In the genomic region with DNA sequence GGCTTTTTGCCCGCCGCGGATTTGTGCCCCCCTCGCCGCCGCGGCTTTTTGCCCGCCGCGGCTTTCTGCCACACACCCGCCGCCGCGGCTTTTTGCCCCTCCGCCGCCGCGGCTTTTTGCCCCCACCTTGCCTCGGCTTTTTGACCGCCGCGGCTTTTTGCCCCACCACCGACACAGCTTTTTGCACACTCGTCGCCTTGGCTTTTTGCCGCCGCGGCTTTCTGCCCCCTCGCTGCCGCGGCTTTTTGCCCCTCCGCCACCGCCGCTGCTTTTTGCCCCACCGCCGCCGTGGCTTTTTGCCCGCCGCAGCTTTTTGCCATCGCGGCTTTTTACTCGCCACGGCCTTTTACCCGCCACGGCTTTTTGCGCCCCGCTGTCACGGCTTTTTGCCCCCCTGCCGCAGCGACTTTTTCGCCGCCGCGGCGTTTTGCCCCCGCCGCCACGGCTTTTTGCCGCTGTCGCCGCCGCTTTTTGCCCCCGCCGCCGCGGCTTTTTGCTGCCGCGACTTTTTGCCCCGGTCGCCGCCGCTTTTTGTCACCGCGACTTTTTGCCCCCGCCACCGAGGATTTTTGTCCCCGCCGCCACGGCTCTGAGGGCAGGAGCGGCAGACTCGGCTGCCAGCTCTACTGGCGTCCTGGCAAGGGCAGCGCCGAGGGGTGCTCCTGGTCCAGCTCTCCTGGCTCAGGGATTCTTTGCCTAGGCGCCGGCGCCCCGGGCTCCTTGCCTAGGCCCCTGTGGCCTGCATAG, we compare ENCODE assay signal across 8 cellular contexts.
DNase-seq lines count a peak whose midpoint lies in the region; TF ChIP-seq lines count a peak whose summit lies in the region.
"Not testable (repeated sequence)": the region's sequence is repeated elsewhere in the genome, so short reads cannot be mapped to it uniquely, and the experiment has no call there.

No MANE protein-coding gene starts in this region.

- H3K4me3 ChIP-seq in CD8-positive, alpha-beta memory T cell (ENCODE audit: low read length), result not testable (repeated sequence)
- peak overlapping the region; percentile 47 for H3K4me3 ChIP-seq in epithelial cell of esophagus (ENCODE audit: low read length)
- H3K4me3 ChIP-seq in neuronal stem cell (ENCODE audit: low read length in 2 of 2), result peak overlapping the region in 1 of 2 donors; percentile 80

- H3K27me3 Mint-ChIP-seq in CD8-positive, alpha-beta memory T cell; activated naive CD4-positive, alpha-beta T cell treated with anti-CD3 and anti-CD28 coated beads, Interleukin-2, amount 50 U/mL, for 24 hours: not testable (repeated sequence)
- peaks cover 16% of the 10 kb centered on the region for H3K27me3 Mint-ChIP-seq in stimulated activated naive CD8-positive, alpha-beta T cell treated with anti-CD3 and anti-CD28 coated beads, Interleukin-15, Interleukin-2, amounts not matched to agents 100 ng/mL and 50 ng/mL, for 24 hours

- H3K14ac ChIP-seq in neuronal stem cell (ENCODE audit: low read length), result not testable (repeated sequence)

- not testable (repeated sequence) for H3K23ac ChIP-seq in neuronal stem cell (ENCODE audit: low read depth, low read length, poor library complexity)

- not testable (repeated sequence) for H2BK15ac ChIP-seq in neuronal stem cell (ENCODE audit: low read length)

- not testable (repeated sequence) for TF ChIP-seq CTCF in epithelial cell of esophagus (IDR thresholded peaks at IDR 0.05; ENCODE audit: insufficient read depth, low read depth, low read length, missing control alignments)

- H3K27me3 ChIP-seq in CD8-positive, alpha-beta memory T cell (ENCODE audit: insufficient read depth, low read length, poor library complexity, severe bottlenecking); neuronal stem cell (ENCODE audit: control insufficient read depth in 3 of 3, insufficient read depth in 3 of 3, low read depth in 1 of 3, low read length in 3 of 3): not testable (repeated sequence)

- WGBS in neuronal stem cell (ENCODE audit: extremely low coverage in 2 of 2, insufficient read length in 2 of 2, insufficient replicate concordance in 1 of 2), 2 donors, result no CpG with 5 or more reads among the region's 88 CpGs

- H3K36me3 ChIP-seq in CD8-positive, alpha-beta memory T cell (ENCODE audit: insufficient read depth, low read length); neuronal stem cell (replicated peaks in 1 of 2; ENCODE audit: control insufficient read depth in 2 of 2, insufficient read depth in 2 of 2, low read length in 2 of 2): not testable (repeated sequence)

- H3K4me1 Mint-ChIP-seq in CD8-positive, alpha-beta memory T cell, result peaks cover 16 to 21% (median 18%) of the 10 kb centered on the region in 3 donors
- peaks cover 19% of the 10 kb centered on the region for H3K4me1 Mint-ChIP-seq in activated naive CD4-positive, alpha-beta T cell treated with anti-CD3 and anti-CD28 coated beads, Interleukin-2, amount 50 U/mL, for 24 hours
- H3K4me1 Mint-ChIP-seq in stimulated activated naive CD8-positive, alpha-beta T cell treated with anti-CD3 and anti-CD28 coated beads, Interleukin-15, Interleukin-2, amounts not matched to agents 100 ng/mL and 50 ng/mL, for 24 hours (ENCODE audit: low read depth), result peaks cover 17% of the 10 kb centered on the region

- H2AK5ac ChIP-seq in neuronal stem cell (ENCODE audit: low read depth, low read length), result not testable (repeated sequence)

- H3K4me3 Mint-ChIP-seq in CD8-positive, alpha-beta memory T cell, result peak overlapping the region; percentile 80 to 96 (median 85)
- H3K4me3 Mint-ChIP-seq in activated naive CD4-positive, alpha-beta T cell treated with anti-CD3 and anti-CD28 coated beads, Interleukin-2, amount 50 U/mL, for 24 hours, result peak overlapping the region; percentile 84
- peak overlapping the region; percentile 78 for H3K4me3 Mint-ChIP-seq in stimulated activated naive CD8-positive, alpha-beta T cell treated with anti-CD3 and anti-CD28 coated beads, Interleukin-15, Interleukin-2, amounts not matched to agents 100 ng/mL and 50 ng/mL, for 24 hours

- peak overlapping the region; percentile 73 for H3K4me2 ChIP-seq in neuronal stem cell (ENCODE audit: insufficient read depth, low read length, poor library complexity, severe bottlenecking)

- H2BK5ac ChIP-seq in neuronal stem cell (ENCODE audit: low read length), result not testable (repeated sequence)

- peaks cover 6 to 15% (median 8%) of the 10 kb centered on the region in 3 donors for H3K36me3 Mint-ChIP-seq in CD8-positive, alpha-beta memory T cell
- peaks cover 16% of the 10 kb centered on the region for H3K36me3 Mint-ChIP-seq in activated naive CD4-positive, alpha-beta T cell treated with anti-CD3 and anti-CD28 coated beads, Interleukin-2, amount 50 U/mL, for 24 hours
- H3K36me3 Mint-ChIP-seq in stimulated activated naive CD8-positive, alpha-beta T cell treated with anti-CD3 and anti-CD28 coated beads, Interleukin-15, Interleukin-2, amounts not matched to agents 100 ng/mL and 50 ng/mL, for 24 hours (ENCODE audit: low read depth), result peaks cover 16% of the 10 kb centered on the region

- H2BK120ac ChIP-seq in neuronal stem cell (ENCODE audit: low read depth, low read length), result not testable (repeated sequence)

- H3K18ac ChIP-seq in neuronal stem cell (ENCODE audit: low read length), result peak overlapping the region; percentile 71

- H4K8ac ChIP-seq in neuronal stem cell (ENCODE audit: low read depth, low read length), result not testable (repeated sequence)

- CTCF ChIA-PET in CD8-positive, alpha-beta memory T cell (lab: Charles Lee), result not testable (repeated sequence)

- H3K9me3 Mint-ChIP-seq in CD8-positive, alpha-beta memory T cell, result peaks cover 12 to 17% (median 16%) of the 10 kb centered on the region in 5 donors
- H3K9me3 Mint-ChIP-seq in activated naive CD4-positive, alpha-beta T cell treated with anti-CD3 and anti-CD28 coated beads, Interleukin-2, amount 50 U/mL, for 24 hours, result peaks cover 17% of the 10 kb centered on the region
- H3K9me3 Mint-ChIP-seq in stimulated activated naive CD8-positive, alpha-beta T cell treated with anti-CD3 and anti-CD28 coated beads, Interleukin-15, Interleukin-2, amounts not matched to agents 100 ng/mL and 50 ng/mL, for 24 hours, result peaks cover 16% of the 10 kb centered on the region

- peak overlapping the region in 5 of 8 donors; percentile 68 to 97 (median 77) for H3K27ac Mint-ChIP-seq in CD8-positive, alpha-beta memory T cell
- H3K27ac Mint-ChIP-seq in activated naive CD4-positive, alpha-beta T cell treated with anti-CD3 and anti-CD28 coated beads, Interleukin-2, amount 50 U/mL, for 24 hours; stimulated activated naive CD8-positive, alpha-beta T cell treated with anti-CD3 and anti-CD28 coated beads, Interleukin-15, Interleukin-2, amounts not matched to agents 100 ng/mL and 50 ng/mL, for 24 hours: not testable (repeated sequence)

- not testable (repeated sequence) for H3K4me1 ChIP-seq in CD8-positive, alpha-beta memory T cell (ENCODE audit: insufficient read depth, low read length); neuronal stem cell (ENCODE audit: control insufficient read depth in 2 of 2, insufficient read depth in 1 of 2, low read depth in 1 of 2, low read length in 2 of 2)

- H3K4ac ChIP-seq in neuronal stem cell (ENCODE audit: low read length), result not testable (repeated sequence)

- H3K79me1 ChIP-seq in neuronal stem cell (ENCODE audit: low read depth, low read length), result not testable (repeated sequence)

- H2AFZ ChIP-seq in neuronal stem cell (ENCODE audit: low read length), result not testable (repeated sequence)

- H3K9me3 ChIP-seq in CD8-positive, alpha-beta memory T cell (ENCODE audit: low read length); neuronal stem cell (replicated peaks in 1 of 2; ENCODE audit: control insufficient read depth in 2 of 2, insufficient read depth in 1 of 2, low read depth in 1 of 2, low read length in 2 of 2): not testable (repeated sequence)

- not testable (repeated sequence) for H4K91ac ChIP-seq in neuronal stem cell (ENCODE audit: low read depth, low read length, poor library complexity)

- H2BK12ac ChIP-seq in neuronal stem cell (ENCODE audit: low read length), result not testable (repeated sequence)

- not testable (repeated sequence) for H3K27ac ChIP-seq in CD8-positive, alpha-beta memory T cell (ENCODE audit: low read depth, low read length); neuronal stem cell (replicated peaks; ENCODE audit: low read length)

- POLR2A ChIA-PET in CD8-positive, alpha-beta memory T cell (lab: Charles Lee), result not testable (repeated sequence)

- DNase-seq in CD8-positive, alpha-beta memory T cell, result peak in 4 of 5 donors; percentile 39 to 55 (median 46)
- DNase-seq in M059J (ENCODE audit: low read depth) (peak; percentile 4), T-helper 9 cell (peak; percentile 34), islet precursor cell (peak; percentile 50)
- DNase-seq in epithelial cell of esophagus (ENCODE audit: low read depth); neuronal stem cell (ENCODE audit: low spot score): not testable (repeated sequence)

- peak overlapping the region; percentile 60 for H3K9ac ChIP-seq in neuronal stem cell (ENCODE audit: low read depth, low read length, poor library complexity)
